Comparison of ENCODE assay signal across 32 cellular contexts in genomic region chr3:129033151-129033550, GRCh38. TPM values are rescaled to one million over a fixed set of nuclear protein-coding genes. Genes with fewer than 3 reads are reported as not detected.
"Had no signal": no experiment of that assay in that cellular context is flagged by ENCODE, and none has a peak within 500 bp of the region (broad histone marks: within the 10 kb centered on the region; RNA-seq: fewer than 3 reads in every experiment).

No MANE protein-coding gene starts in this region.

- H3K27me3 Mint-ChIP-seq: activated naive CD8-positive, alpha-beta T cell treated with anti-CD3 and anti-CD28 coated beads for 36 hours; activated T-cell treated with anti-CD3 and anti-CD28 coated beads, Interleukin-2, amount 50 U/mL, for 24 hours had no signal

- H3K27ac Mint-ChIP-seq: activated B cell treated with CpG ODN at 0.5 μM for 24 hours; activated CD4-positive, alpha-beta T cell treated with anti-CD3 and anti-CD28 coated beads, Interleukin-2, amount 10 ng/mL, durations not matched to agents 24 days and 14 days; activated CD8-positive, alpha-beta memory T cell treated with anti-CD3 and anti-CD28 coated beads, Interleukin-2, amount 10 ng/mL, durations not matched to agents 7 days and 5 days; activated naive CD4-positive, alpha-beta T cell treated with anti-CD3 and anti-CD28 coated beads, Interleukin-2, amount 10 ng/mL, durations not matched to agents 7 days and 5 days; activated naive CD8-positive, alpha-beta T cell treated with anti-CD3 and anti-CD28 coated beads for 36 hours; activated T-cell treated with anti-CD3 and anti-CD28 coated beads, Interleukin-2, amount 50 U/mL, for 24 hours; activated T-helper 1 cell treated with anti-CD3 and anti-CD28 coated beads, Interleukin-12 subunit alpha, Interleukin-12 subunit beta, Interleukin-2, Interleukin-4 antibody, amounts not matched to agents 30 ng/mL and 10 ng/mL and 1 ng/mL, durations not matched to agents 14 hours and 24 hours and 36 hours had no signal

- H3K9me3 Mint-ChIP-seq: activated B cell treated with CpG ODN at 0.5 μM for 24 hours; activated CD4-positive, alpha-beta T cell treated with anti-CD3 and anti-CD28 coated beads, Interleukin-2, amount 10 ng/mL, durations not matched to agents 24 days and 14 days; activated naive CD4-positive, alpha-beta T cell treated with anti-CD3 and anti-CD28 coated beads, Interleukin-2, amount 10 ng/mL, durations not matched to agents 7 days and 5 days; activated naive CD8-positive, alpha-beta T cell treated with anti-CD3 and anti-CD28 coated beads for 36 hours; activated T-cell treated with anti-CD3 and anti-CD28 coated beads, Interleukin-2, amount 50 U/mL, for 24 hours; activated T-helper 1 cell treated with anti-CD3 and anti-CD28 coated beads, Interleukin-12 subunit alpha, Interleukin-12 subunit beta, Interleukin-2, Interleukin-4 antibody, amounts not matched to agents 30 ng/mL and 10 ng/mL and 1 ng/mL, durations not matched to agents 14 hours and 24 hours and 36 hours had no signal

- H3K4me3 ChIP-seq: breast epithelium, Peyer's patch had no signal

- H3K36me3 ChIP-seq: breast epithelium, Peyer's patch had no signal

- ATAC-seq: activated CD8-positive, alpha-beta memory T cell treated with anti-CD3 and anti-CD28 coated beads, Interleukin-2, amount 10 ng/mL, durations not matched to agents 7 days and 5 days had no signal

- DNase-seq: activated B cell treated with CpG ODN at 0.5 μM for 24 hours; activated CD4-positive, alpha-beta T cell treated with anti-CD3 and anti-CD28 coated beads for 1 hour; activated CD4-positive, alpha-beta T cell treated with anti-CD3 and anti-CD28 coated beads, Interleukin-2, amount 10 ng/mL, durations not matched to agents 24 days and 14 days; activated CD4-positive, alpha-beta T cell treated with anti-CD3 and anti-CD28 coated beads, Interleukin-2, amount 50 U/mL, for 48 hours; activated CD8-positive, alpha-beta memory T cell treated with anti-CD3 and anti-CD28 coated beads, Interleukin-2, amount 10 ng/mL, durations not matched to agents 7 days and 5 days; activated gamma-delta T cell treated with Interleukin-2 at 50 U/mL for 16 hours; activated naive CD4-positive, alpha-beta T cell treated with anti-CD3 and anti-CD28 coated beads, Interleukin-2, amount 10 ng/mL, durations not matched to agents 7 days and 5 days; activated naive CD8-positive, alpha-beta T cell treated with anti-CD3 and anti-CD28 coated beads for 36 hours; activated T-cell treated with anti-CD3 and anti-CD28 coated beads, Interleukin-2, amount 50 U/mL, for 24 hours; caudate nucleus; KG1; NCI-H1048; NCI-H146; NCI-H1930; NCI-H2107; NCI-H2171 treated with DMSO at 0.1 percent for 48 hours; NCI-H226; NCI-H510A; NCI-H526 treated with DMSO at 0.1 percent for 48 hours; NK-92 treated with Interleukin-12 subunit alpha and Interleukin-12 subunit beta, amount 100 ng/mL, for 24 hours; Peyer's patch; SHP77 treated with DMSO at 0.1 percent for 48 hours; T-helper 2 cell; T1000 had no signal

- H3K9me3 ChIP-seq: breast epithelium, Peyer's patch had no signal

- H3K4me3 Mint-ChIP-seq: activated B cell treated with CpG ODN at 0.5 μM for 24 hours; activated CD4-positive, alpha-beta T cell treated with anti-CD3 and anti-CD28 coated beads, Interleukin-2, amount 10 ng/mL, durations not matched to agents 24 days and 14 days; activated CD8-positive, alpha-beta memory T cell treated with anti-CD3 and anti-CD28 coated beads, Interleukin-2, amount 10 ng/mL, durations not matched to agents 7 days and 5 days; activated naive CD4-positive, alpha-beta T cell treated with anti-CD3 and anti-CD28 coated beads, Interleukin-2, amount 10 ng/mL, durations not matched to agents 7 days and 5 days; activated naive CD8-positive, alpha-beta T cell treated with anti-CD3 and anti-CD28 coated beads for 36 hours; activated T-cell treated with anti-CD3 and anti-CD28 coated beads, Interleukin-2, amount 50 U/mL, for 24 hours; activated T-helper 1 cell treated with anti-CD3 and anti-CD28 coated beads, Interleukin-12 subunit alpha, Interleukin-12 subunit beta, Interleukin-2, Interleukin-4 antibody, amounts not matched to agents 30 ng/mL and 10 ng/mL and 1 ng/mL, durations not matched to agents 14 hours and 24 hours and 36 hours had no signal

- H3K27me3 ChIP-seq: breast epithelium, Peyer's patch had no signal

- H3K27ac ChIP-seq: breast epithelium, Peyer's patch, RWPE1 had no signal

- H3K36me3 Mint-ChIP-seq: activated CD8-positive, alpha-beta memory T cell treated with anti-CD3 and anti-CD28 coated beads, Interleukin-2, amount 10 ng/mL, durations not matched to agents 7 days and 5 days; activated naive CD4-positive, alpha-beta T cell treated with anti-CD3 and anti-CD28 coated beads, Interleukin-2, amount 10 ng/mL, durations not matched to agents 7 days and 5 days; activated naive CD8-positive, alpha-beta T cell treated with anti-CD3 and anti-CD28 coated beads for 36 hours had no signal

- H3K4me1 Mint-ChIP-seq: activated B cell treated with CpG ODN at 0.5 μM for 24 hours had no signal

- H3K4me1 ChIP-seq: breast epithelium, Peyer's patch had no signal

RNA-seq across cellular contexts. Expression of gene GP9, which starts 27.4 kb away (rescaled TPM):
- total RNA-seq: activated B cell treated with CpG ODN at 0.5 μM for 24 hours; activated CD4-positive, alpha-beta T cell treated with anti-CD3 and anti-CD28 coated beads, Interleukin-2, amount 10 ng/mL, durations not matched to agents 24 days and 14 days; activated CD8-positive, alpha-beta memory T cell treated with anti-CD3 and anti-CD28 coated beads, Interleukin-2, amount 10 ng/mL, durations not matched to agents 7 days and 5 days; activated naive CD8-positive, alpha-beta T cell treated with anti-CD3 and anti-CD28 coated beads for 36 hours; activated T-helper 1 cell treated with anti-CD3 and anti-CD28 coated beads, Interleukin-12 subunit alpha, Interleukin-12 subunit beta, Interleukin-2, Interleukin-4 antibody, amounts not matched to agents 30 ng/mL and 10 ng/mL and 1 ng/mL, durations not matched to agents 14 hours and 24 hours and 36 hours; aorta; cerebellum; LHCN-M2; M059J; Peyer's patch; SK-MEL-5 had no signal
- polyA plus RNA-seq: aorta had no signal

RNA-seq across cellular contexts. Expression of gene EFCC1, which starts 32.0 kb away (rescaled TPM):
- total RNA-seq: activated B cell treated with CpG ODN at 0.5 μM for 24 hours, LHCN-M2, M059J had no signal

RNA-seq across cellular contexts. Expression of gene CFAP92, which starts 39.3 kb away (rescaled TPM):
- total RNA-seq: activated B cell treated with CpG ODN at 0.5 μM for 24 hours; activated CD4-positive, alpha-beta T cell treated with anti-CD3 and anti-CD28 coated beads, Interleukin-2, amount 10 ng/mL, durations not matched to agents 24 days and 14 days; LHCN-M2 had no signal
- polyA plus RNA-seq: aorta had no signal
